Comparison of ENCODE assay signal across 8 cellular contexts in genomic region chr21:42199488-42200463, GRCh38. TPM values are rescaled to one million over a fixed set of nuclear protein-coding genes. Genes with fewer than 3 reads are reported as not detected.
DNase-seq lines count a peak whose midpoint lies in the region; ATAC-seq and TF ChIP-seq lines count a peak whose summit lies in the region.

No MANE protein-coding gene starts in this region.

- H3K9ac ChIP-seq in H9 (ENCODE audit: extremely low read depth, insufficient read length, low read length) = no peak overlapping the region

- no peak overlapping the region for H3K4me2 ChIP-seq in H9 (ENCODE audit: insufficient read depth, insufficient read length, low read length)

- H3K79me2 ChIP-seq in H9 (ENCODE audit: insufficient read depth, low read length) = no peaks in the 10 kb centered on the region

- no peak overlapping the region for H3K56ac ChIP-seq in H9 (ENCODE audit: insufficient read length, low read depth, low read length)

- H2AFZ ChIP-seq in H9 (ENCODE audit: low read length) = no peak overlapping the region

- POLR2A ChIA-PET in activated CD8-positive, alpha-beta T cell treated with anti-CD3 and anti-CD28 coated beads for 36 hours (lab: Charles Lee) = interaction anchor here (0.9 to 1.3 kb wide), 6 partner anchors 12 to 33 kb away, joined by 3 to 5 read pairs (median 3); no protein-coding TSS in a partner anchor

- H2BK12ac ChIP-seq in H9 (ENCODE audit: insufficient read length, low read depth, low read length) = no peak overlapping the region

- H4K8ac ChIP-seq in H9 (replicated peaks; ENCODE audit: insufficient read length, low read depth, low read length) = no peak overlapping the region

- H3K27me3 ChIP-seq in H9 (ENCODE audit: insufficient read depth, low read length) = no peaks in the 10 kb centered on the region

- H2BK20ac ChIP-seq in H9 (ENCODE audit: low read depth, low read length, poor library complexity, severe bottlenecking) = no peak overlapping the region

- H3K27me3 Mint-ChIP-seq in activated CD8-positive, alpha-beta T cell treated with anti-CD3 and anti-CD28 coated beads for 36 hours = no peaks in the 10 kb centered on the region
- peaks cover 7% of the 10 kb centered on the region for H3K27me3 Mint-ChIP-seq in H9 (ENCODE audit: low read depth)

- H3K4me3 Mint-ChIP-seq in activated CD8-positive, alpha-beta T cell treated with anti-CD3 and anti-CD28 coated beads for 36 hours = no peak overlapping the region
- no peak overlapping the region for H3K4me3 Mint-ChIP-seq in H9

- no peak for TF ChIP-seq CTCF in activated CD8-positive, alpha-beta T cell treated with anti-CD3 and anti-CD28 coated beads for 36 hours (IDR thresholded peaks at IDR 0.05)
- no peak for TF ChIP-seq CTCF in H9 (conservative IDR thresholded peaks at IDR 0.05)

- no peak overlapping the region for H3K4ac ChIP-seq in H9 (ENCODE audit: low read depth, low read length)

- no peaks in the 10 kb centered on the region for H3K79me1 ChIP-seq in H9 (ENCODE audit: insufficient read depth, low read depth, low read length, poor library complexity, severe bottlenecking)

- DNase-seq in DMS53 treated with DMSO at 0.1 percent for 48 hours (lab: John Stamatoyannopoulos, UW; ENCODE audit: unreplicated experiment) (peak; percentile 12), HuH-7.5 (ENCODE audit: low spot score) (peak; percentile 22), kidney tubule cell (ENCODE audit: low spot score) (peak; percentile 24), amniotic stem cell (lab: John Stamatoyannopoulos, UW) (no peak), H9 (no peak)
- peak; percentile 44 for DNase-seq in activated CD8-positive, alpha-beta T cell treated with anti-CD3 and anti-CD28 coated beads for 36 hours
- DNase-seq in activated CD8-positive, alpha-beta memory T cell treated with anti-CD3 and anti-CD28 coated beads, Interleukin-2, amount 50 U/mL, for 48 hours = no peak
- no peak for DNase-seq in activated CD4-positive, alpha-beta T cell treated with anti-CD3 and anti-CD28 coated beads, Interleukin-2, amount 50 U/mL, for 4 hours

- H2AK5ac ChIP-seq in H9 (ENCODE audit: insufficient read length, low read length) = no peak overlapping the region

- H3K9me3 Mint-ChIP-seq in activated CD8-positive, alpha-beta T cell treated with anti-CD3 and anti-CD28 coated beads for 36 hours = no peaks in the 10 kb centered on the region
- H3K9me3 Mint-ChIP-seq in H9 = peaks cover 2 to 4% of the 10 kb centered on the region in 2 experiments

- peak; percentile 86 for ATAC-seq in activated CD8-positive, alpha-beta T cell treated with anti-CD3 and anti-CD28 coated beads for 36 hours

- no peak overlapping the region for H2BK120ac ChIP-seq in H9 (ENCODE audit: low read depth, low read length, poor library complexity, severe bottlenecking)

- H2BK15ac ChIP-seq in H9 (ENCODE audit: low read depth, low read length) = no peak overlapping the region

- H4K20me1 ChIP-seq in H9 (ENCODE audit: control insufficient read depth, insufficient read depth, insufficient read length) = no peaks in the 10 kb centered on the region

- no peak overlapping the region for H3K23ac ChIP-seq in H9 (ENCODE audit: insufficient read length, low read depth, low read length)

- CTCF ChIA-PET in activated CD8-positive, alpha-beta T cell treated with anti-CD3 and anti-CD28 coated beads for 36 hours (lab: Charles Lee) = interaction anchor here (0.6 to 2.2 kb wide), 6 partner anchors 10 to 59 kb away, joined by 3 to 11 read pairs (median 3); no protein-coding TSS in a partner anchor

- H3K4me1 ChIP-seq in H9 (ENCODE audit: insufficient read depth, low read length) = no peaks in the 10 kb centered on the region

- H3K4me1 Mint-ChIP-seq in activated CD8-positive, alpha-beta T cell treated with anti-CD3 and anti-CD28 coated beads for 36 hours (ENCODE audit: low read depth) = peaks cover 51% of the 10 kb centered on the region
- H3K4me1 Mint-ChIP-seq in H9 = peaks cover 0 to 10% of the 10 kb centered on the region in 2 experiments; a peak in 1 of 4 replicates

- intact Hi-C loops in activated CD8-positive, alpha-beta T cell treated with anti-CD3 and anti-CD28 coated beads for 36 hours (cut with micrococcal nuclease) = no loop called here

- no peak overlapping the region for H4K5ac ChIP-seq in H9 (ENCODE audit: insufficient read length, low read depth, low read length)

- H2BK5ac ChIP-seq in H9 (ENCODE audit: insufficient read length, low read length) = no peak overlapping the region

- no peak overlapping the region for H3K18ac ChIP-seq in H9 (ENCODE audit: insufficient read length, low read depth, low read length)

- H3K27ac ChIP-seq in H9 (ENCODE audit: insufficient read length, low read depth, low read length) = no peak overlapping the region

- peak overlapping the region; percentile 83 for H3K27ac Mint-ChIP-seq in activated CD8-positive, alpha-beta T cell treated with anti-CD3 and anti-CD28 coated beads for 36 hours
- H3K27ac Mint-ChIP-seq in H9 = no peak overlapping the region

- no peaks in the 10 kb centered on the region for H3K36me3 Mint-ChIP-seq in activated CD8-positive, alpha-beta T cell treated with anti-CD3 and anti-CD28 coated beads for 36 hours (ENCODE audit: low read depth)
- H3K36me3 Mint-ChIP-seq in H9 (ENCODE audit: insufficient read depth in 1 of 3, low read depth in 3 of 3) = peaks cover 0 to under 1% (median under 1%) of the 10 kb centered on the region in 3 experiments; a peak in 2 of 7 replicates

- H3T11ph ChIP-seq in H9 (ENCODE audit: low read length) = no peak overlapping the region

- no peaks in the 10 kb centered on the region for H3K9me3 ChIP-seq in H9 (ENCODE audit: control insufficient read depth, low read depth, low read length)

- no peak overlapping the region for H4K91ac ChIP-seq in H9 (ENCODE audit: insufficient read length, low read depth, low read length)

- no peaks in the 10 kb centered on the region for H3K23me2 ChIP-seq in H9 (ENCODE audit: insufficient read length, low read depth, low read length, poor library complexity, severe bottlenecking)

- WGBS in H9 (ENCODE audit: extremely low coverage, insufficient read length, low lambda C conversion rate) = no CpG with 5 or more reads among the region's 9 CpGs

- no peak overlapping the region; the same call in 1 of the 2 replicates for H3K14ac ChIP-seq in H9 (ENCODE audit: insufficient read depth, low read length)

RNA-seq across cellular contexts. Expression of gene ABCG1, which starts 19.2 kb away (rescaled TPM):
- 10 to 100 TPM; 12.1 to 12.7 TPM for total RNA-seq in activated CD8-positive, alpha-beta T cell treated with anti-CD3 and anti-CD28 coated beads for 36 hours
- 0.83 and 0.99 TPM in 2 replicates for total RNA-seq in H9 (2021)

Comparison
In these comparisons a context has a peak if more than half of its experiments do, and no peak if none do; other contexts are left out.
1. DNase-seq: peak in DMS53 treated with DMSO at 0.1 percent for 48 hours (single experiment), HuH-7.5 (single experiment), activated CD8-positive, alpha-beta T cell treated with anti-CD3 and anti-CD28 coated beads for 36 hours (single experiment) and kidney tubule cell (single experiment); none in amniotic stem cell (single experiment), activated CD8-positive, alpha-beta memory T cell treated with anti-CD3 and anti-CD28 coated beads, Interleukin-2, amount 50 U/mL, for 48 hours (single experiment), H9 (single experiment) and activated CD4-positive, alpha-beta T cell treated with anti-CD3 and anti-CD28 coated beads, Interleukin-2, amount 50 U/mL, for 4 hours (0 of 2).